Comparison of ENCODE assay signal across 31 cellular contexts in the genomic region with DNA sequence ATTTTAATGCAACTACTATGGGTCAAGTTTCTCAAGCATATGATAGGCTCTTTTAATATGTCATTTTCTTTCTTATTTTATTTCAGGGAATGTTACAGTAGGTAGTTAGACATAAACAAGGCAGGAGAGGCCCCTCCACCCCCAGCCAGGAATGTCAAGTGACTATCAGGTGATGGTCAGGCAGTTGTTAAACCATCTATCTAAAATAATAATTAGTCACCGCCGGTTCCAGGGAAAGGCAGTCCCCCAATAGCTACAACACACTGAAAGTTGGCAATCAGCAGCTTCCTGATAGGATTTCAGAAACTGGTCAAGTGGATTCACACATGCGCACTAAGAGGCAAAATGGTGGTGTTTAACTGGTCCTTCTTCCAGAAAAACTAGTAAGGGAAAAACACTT. TPM values are rescaled to one million over a fixed set of nuclear protein-coding genes. Genes with fewer than 3 reads are reported as not detected.
"Had no signal": no experiment of that assay in that cellular context is flagged by ENCODE, and none has a peak within 500 bp of the region (broad histone marks: within the 10 kb centered on the region; RNA-seq: fewer than 3 reads in every experiment).

No MANE protein-coding gene starts in this region.

- H3K36me3 ChIP-seq: heart left ventricle, lower lobe of right lung, neural progenitor cell, neutrophil, right atrium auricular region, right lobe of liver, stomach, tibial artery, upper lobe of right lung had no signal

- ATAC-seq: heart left ventricle; left cardiac atrium; left lobe of liver; lower lobe of right lung; natural killer cell; psoas muscle; right lobe of liver; stimulated activated naive B cell treated with anti-CD40 and anti-IgM and Interleukin-4, amounts not matched to agents 10 μg/mL and 1 μg/mL and 100 μg/mL, for 72 hours; stimulated activated naive CD8-positive, alpha-beta T cell treated with anti-CD3 and anti-CD28 coated beads, Interleukin-15, Interleukin-2, amounts not matched to agents 100 U/mL and 50 U/mL, for 24 hours; upper lobe of right lung had no signal

- H3K4me1 Mint-ChIP-seq: immature natural killer cell, mesothelial cell of epicardium, naive B cell, natural killer cell, nephron progenitor cell, neural progenitor cell had no signal

- DNase-seq: heart left ventricle; hypothalamus; immature natural killer cell; kidney; left cardiac atrium; lower lobe of right lung; mammary epithelial cell; mesendoderm; naive B cell; natural killer cell; nephron progenitor cell; occipital lobe; psoas muscle; right lobe of liver; stimulated activated CD4-positive, alpha-beta T cell treated with anti-CD3 and anti-CD28 coated beads, Interleukin-2, amount 100 ng/mL, for 24 hours; stimulated activated CD4-positive, alpha-beta T cell treated with anti-CD3 and anti-CD28 coated beads, Interleukin-4, amount 100 ng/mL, for 1 hour; stimulated activated naive B cell treated with anti-CD40 and anti-IgM and Interleukin-4, amounts not matched to agents 10 μg/mL and 1 μg/mL and 100 μg/mL, for 72 hours; stimulated activated naive CD8-positive, alpha-beta T cell treated with anti-CD3 and anti-CD28 coated beads, Interleukin-15, Interleukin-2, amounts not matched to agents 100 U/mL and 50 U/mL, for 24 hours; stomach; testis; tibial artery; trophoblast cell; upper lobe of right lung had no signal

- H3K36me3 Mint-ChIP-seq: immature natural killer cell; mesothelial cell of epicardium; naive B cell; natural killer cell; neural progenitor cell; stimulated activated naive B cell treated with anti-CD40 and anti-IgM and Interleukin-4, amounts not matched to agents 10 μg/mL and 1 μg/mL and 100 μg/mL, for 72 hours had no signal

- H3K27ac ChIP-seq: heart left ventricle, lower lobe of right lung, neural progenitor cell, neutrophil, parathyroid adenoma, psoas muscle, right atrium auricular region, right lobe of liver, stomach, testis, tibial artery, upper lobe of right lung had no signal

- H3K4me3 Mint-ChIP-seq: immature natural killer cell; mesothelial cell of epicardium; naive B cell; natural killer cell; nephron progenitor cell; neural progenitor cell; stimulated activated naive B cell treated with anti-CD40 and anti-IgM and Interleukin-4, amounts not matched to agents 10 μg/mL and 1 μg/mL and 100 μg/mL, for 72 hours had no signal

- H3K4me3 ChIP-seq: heart left ventricle, lower lobe of right lung, neural progenitor cell, psoas muscle, right atrium auricular region, right lobe of liver, smooth muscle cell, stomach, testis, tibial artery, upper lobe of right lung had no signal

- H3K9me3 ChIP-seq: lower lobe of right lung, neutrophil, psoas muscle, right atrium auricular region, right lobe of liver, stomach, testis, upper lobe of right lung had no signal

- H3K27ac Mint-ChIP-seq: immature natural killer cell; mesothelial cell of epicardium; naive B cell; natural killer cell; nephron progenitor cell; neural progenitor cell; stimulated activated naive B cell treated with anti-CD40 and anti-IgM and Interleukin-4, amounts not matched to agents 10 μg/mL and 1 μg/mL and 100 μg/mL, for 72 hours had no signal

- H3K27me3 ChIP-seq: heart left ventricle, neural progenitor cell, neutrophil, right atrium auricular region, right lobe of liver, stomach, testis, tibial artery, upper lobe of right lung had no signal

- H3K4me1 ChIP-seq: heart left ventricle, lower lobe of right lung, neural progenitor cell, parathyroid adenoma, psoas muscle, right atrium auricular region, right lobe of liver, stomach, testis, upper lobe of right lung had no signal

RNA-seq across cellular contexts. Expression of gene OLAH, which starts 9.3 kb away (rescaled TPM):
- total RNA-seq: left lobe of liver, mononuclear cell, natural killer cell, smooth muscle cell, stomach had no signal

RNA-seq across cellular contexts. Expression of gene ACBD7, which starts 35.5 kb away (rescaled TPM):
- total RNA-seq: left lobe of liver, lower lobe of right lung, psoas muscle, right atrium auricular region, smooth muscle cell, upper lobe of right lung had no signal
